In genomic region chr3:4533489-4534443, GRCh38 we compare ENCODE assay signal across 10 cellular contexts. TPM values are rescaled to one million over a fixed set of nuclear protein-coding genes. Genes with fewer than 3 reads are reported as not detected.
DNase-seq lines count a peak whose midpoint lies in the region; ATAC-seq, FAIRE-seq and TF ChIP-seq lines count a peak whose summit lies in the region.
"Had no signal": no experiment of that assay in that cellular context is flagged by ENCODE, and none has a peak within 500 bp of the region (broad histone marks: within the 10 kb centered on the region; RNA-seq: fewer than 3 reads in every experiment).

No MANE protein-coding gene starts in this region.

- H4K20me1 ChIP-seq in astrocyte (ENCODE audit: insufficient read depth, low read length) = no peaks in the 10 kb centered on the region

- H3K36me3 ChIP-seq in astrocyte (ENCODE audit: insufficient read depth, low read length) (no peaks in the 10 kb centered on the region), left lung (no peaks in the 10 kb centered on the region), thoracic aorta (no peaks in the 10 kb centered on the region)

- ATAC-seq in left lung (peak; percentile 74), thoracic aorta (ENCODE audit: insufficient number of reproducible peaks, low FRiP score, low read depth) (no peak), T-helper 17 cell (no peak)

- no peak overlapping the region for H2AFZ ChIP-seq in astrocyte (ENCODE audit: low read depth, low read length)

- H3K36me3 Mint-ChIP-seq in astrocyte (ENCODE audit: low read depth, unreplicated experiment) = peaks cover 2% of the 10 kb centered on the region
- H3K36me3 Mint-ChIP-seq in T-helper 17 cell (ENCODE audit: low read depth) = peaks cover 2% of the 10 kb centered on the region

- H3K27ac Mint-ChIP-seq in astrocyte (ENCODE audit: unreplicated experiment) = no peak overlapping the region
- H3K27ac Mint-ChIP-seq in T-helper 17 cell = no peak overlapping the region

- TF ChIP-seq CTCF in astrocyte (IDR thresholded peaks at IDR 0.05; ENCODE audit: insufficient read depth, low read depth, low read length) (no peak), left lung (IDR thresholded peaks at IDR 0.05) (no peak), thoracic aorta (IDR thresholded peaks at IDR 0.05) (no peak)

- H3K9me3 ChIP-seq in astrocyte (ENCODE audit: insufficient read depth, low read depth, low read length) (no peaks in the 10 kb centered on the region), left lung (peaks cover 0 to 5% of the 10 kb centered on the region in 2 donors), thoracic aorta (no peaks in the 10 kb centered on the region), T-helper 17 cell (ENCODE audit: control insufficient read depth, low read length, poor library complexity, severe bottlenecking) (no peaks in the 10 kb centered on the region)

- H3K4me2 ChIP-seq in astrocyte (ENCODE audit: low read length) = peak overlapping the region; percentile 31

- intact Hi-C loops in left lung (cut with DNase I) = no loop called here

- H3K4me3 ChIP-seq in astrocyte (ENCODE audit: insufficient read depth, low read depth, low read length) (no peak overlapping the region), left lung (no peak overlapping the region), thoracic aorta (peak overlapping the region; percentile 46)

- DNase-seq in M059J (ENCODE audit: low read depth) (peak; percentile 49), astrocyte (ENCODE audit: low read depth) (peak; percentile 1), left lung (peak; percentile 71 to 74), thoracic aorta (ENCODE audit: low spot score) (peak; percentile 22), T-helper 17 cell (no peak), germinal center (ENCODE audit: low spot score) (no peak), NCI-H69 (lab: John Stamatoyannopoulos, UW) (no peak), NCI-H187 (lab: John Stamatoyannopoulos, UW) (no peak)
- DNase-seq: NCI-H774; stimulated activated CD4-positive, alpha-beta T cell treated with anti-CD3 and anti-CD28 coated beads, Interleukin-4, amount 100 ng/mL, for 24 hours had no signal

- H3K79me2 ChIP-seq in astrocyte (ENCODE audit: insufficient read depth, low read length) = no peaks in the 10 kb centered on the region

- FAIRE-seq in astrocyte (lab: Jason Lieb, UNC) = no peak

- peaks cover 5% of the 10 kb centered on the region for H3K9me3 Mint-ChIP-seq in astrocyte (ENCODE audit: unreplicated experiment)

- H3K27me3 ChIP-seq in astrocyte (ENCODE audit: insufficient read depth, low read length) = peaks cover 3% of the 10 kb centered on the region
- H3K27me3 ChIP-seq in left lung = no peaks in the 10 kb centered on the region
- no peaks in the 10 kb centered on the region for H3K27me3 ChIP-seq in thoracic aorta (replicated peaks; ENCODE audit: insufficient read depth)

- H3K4me1 ChIP-seq in astrocyte (ENCODE audit: insufficient read depth, low read length) = peaks cover 5% of the 10 kb centered on the region
- peaks cover 18 to 59% of the 10 kb centered on the region in 2 donors for H3K4me1 ChIP-seq in left lung
- peaks cover 38 to 75% of the 10 kb centered on the region in 2 donors for H3K4me1 ChIP-seq in thoracic aorta (ENCODE audit: control insufficient read depth in 1 of 2, low read depth in 2 of 2)

- H3K27me3 Mint-ChIP-seq in astrocyte (ENCODE audit: low read depth, unreplicated experiment) (peaks cover 5% of the 10 kb centered on the region), T-helper 17 cell (no peaks in the 10 kb centered on the region)

- H3K27ac ChIP-seq in astrocyte (ENCODE audit: low read depth, low read length) = no peak overlapping the region
- peak overlapping the region in 1 of 2 donors; percentile 53 for H3K27ac ChIP-seq in left lung
- H3K27ac ChIP-seq in thoracic aorta = peak overlapping the region; percentile 46 to 69

- no peak overlapping the region for H3K9ac ChIP-seq in astrocyte (ENCODE audit: low read length)

- H3K4me3 Mint-ChIP-seq in astrocyte (ENCODE audit: unreplicated experiment) = no peak overlapping the region
- no peak overlapping the region for H3K4me3 Mint-ChIP-seq in T-helper 17 cell

- H3K4me1 Mint-ChIP-seq in astrocyte (ENCODE audit: low read depth, unreplicated experiment) (peaks cover 13% of the 10 kb centered on the region), T-helper 17 cell (peaks cover 13% of the 10 kb centered on the region)

RNA-seq across cellular contexts. Expression of gene ITPR1, which starts 40.6 kb away (rescaled TPM):
- 5.9 and 6.2 TPM in 2 replicates for total RNA-seq in M059J (2014; rRNA removed; shearing (Covaris generic))
- total RNA-seq in astrocyte (6.7 and 9.0 TPM in 2 replicates), left lung (10 to 100 TPM; 39.7 to 57.3 TPM), thoracic aorta (100 to 1,000 TPM; 254 to 283 TPM), T-helper 17 cell (100 to 1,000 TPM in 1 of 2 donors, 10 to 100 TPM in 1; 92.0 to 102 TPM)

Comparison
In these comparisons a context has a peak if more than half of its experiments do, and no peak if none do; other contexts are left out.
1. DNase-seq: peak in M059J (single experiment), astrocyte (single experiment), left lung (2 of 2) and thoracic aorta (single experiment); none in T-helper 17 cell (0 of 3), germinal center (single experiment), NCI-H69 (single experiment) and NCI-H187 (0 of 2).